ENCODE assay signal across 18 cellular contexts in the genomic region with DNA sequence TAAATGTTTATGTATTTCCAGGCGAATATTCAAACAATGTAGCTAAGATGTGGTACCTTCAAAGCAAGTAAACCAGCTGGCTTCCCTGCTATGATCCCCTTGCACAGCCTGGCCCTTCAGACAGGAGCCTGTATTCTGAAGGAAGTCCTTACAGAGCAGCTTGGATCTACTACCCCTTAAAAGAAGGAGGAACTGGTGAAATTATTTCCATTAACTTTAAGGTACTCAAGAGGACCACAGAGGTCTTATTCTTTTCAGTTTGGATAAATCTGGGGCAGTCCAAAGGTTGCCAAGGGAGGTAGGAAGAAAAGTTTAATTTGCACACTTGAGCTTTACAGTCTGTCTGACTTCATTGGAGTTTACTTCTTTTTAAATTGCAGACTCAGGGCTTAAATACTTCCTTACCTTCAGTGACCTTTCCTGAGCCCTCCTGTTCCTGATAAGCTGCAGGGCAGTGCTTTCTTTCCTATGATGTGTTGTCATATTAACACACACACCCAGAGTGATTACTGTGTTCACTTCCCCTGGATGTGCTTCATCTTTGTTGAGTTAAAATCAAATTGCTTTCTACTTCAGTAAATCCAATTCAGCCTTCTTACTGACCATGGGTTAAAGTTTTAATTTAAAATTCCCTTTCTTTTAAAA.
"Had no signal": no experiment of that assay in that cellular context is flagged by ENCODE, and none has a peak within 500 bp of the region (broad histone marks: within the 10 kb centered on the region; RNA-seq: fewer than 3 reads in every experiment).

No MANE protein-coding gene starts in this region.

- H3K4me1 Mint-ChIP-seq: stimulated activated memory B cell treated with anti-CD40 and anti-IgM and Interleukin-4, amounts not matched to agents 10 μg/mL and 1 μg/mL and 100 μg/mL, for 72 hours had no signal

- H3K4me3 ChIP-seq: adrenal gland, gastrocnemius medialis, lower lobe of right lung, spleen, tibial nerve, vagina had no signal

- H3K27ac ChIP-seq: adrenal gland, epithelial cell of prostate, gastrocnemius medialis, lower lobe of right lung, spleen, tibial nerve, vagina had no signal

- H3K27me3 ChIP-seq: adrenal gland, gastrocnemius medialis, spleen, tibial nerve, vagina had no signal

- H3K36me3 ChIP-seq: adrenal gland, gastrocnemius medialis, lower lobe of right lung, vagina had no signal

- DNase-seq: activated CD4-positive, alpha-beta T cell treated with anti-CD3 and anti-CD28 coated beads, Interleukin-2, amount 50 U/mL, for 1 hour; activated naive CD4-positive, alpha-beta T cell treated with anti-CD3 and anti-CD28 coated beads, Interleukin-2, amount 10 ng/mL, durations not matched to agents 7 days and 5 days; adrenal gland; central memory CD4-positive, alpha-beta T cell; cortex of kidney; effector CD8-positive, alpha-beta T cell; gastrocnemius medialis; kidney glomerular epithelial cell; lower lobe of right lung; naive thymus-derived CD8-positive, alpha-beta T cell; spleen; stimulated activated CD4-positive, alpha-beta T cell treated with anti-CD3 and anti-CD28 coated beads, Interleukin-1b, Interleukin-23, amount 100 ng/mL, for 48 hours had no signal

- ATAC-seq: gastrocnemius medialis; lower lobe of right lung; naive thymus-derived CD8-positive, alpha-beta T cell; sciatic nerve; stimulated activated memory B cell treated with anti-CD40 and anti-IgM and Interleukin-4, amounts not matched to agents 10 μg/mL and 1 μg/mL and 100 μg/mL, for 72 hours had no signal

- H3K4me1 ChIP-seq: adrenal gland, gastrocnemius medialis, lower lobe of right lung, tibial nerve, vagina had no signal

- H3K4me3 Mint-ChIP-seq: activated naive CD4-positive, alpha-beta T cell treated with anti-CD3 and anti-CD28 coated beads, Interleukin-2, amount 10 ng/mL, durations not matched to agents 7 days and 5 days; stimulated activated memory B cell treated with anti-CD40 and anti-IgM and Interleukin-4, amounts not matched to agents 10 μg/mL and 1 μg/mL and 100 μg/mL, for 72 hours had no signal

- H3K27me3 Mint-ChIP-seq: activated naive CD4-positive, alpha-beta T cell treated with anti-CD3 and anti-CD28 coated beads, Interleukin-2, amount 10 ng/mL, durations not matched to agents 7 days and 5 days; naive thymus-derived CD8-positive, alpha-beta T cell; stimulated activated memory B cell treated with anti-CD40 and anti-IgM and Interleukin-4, amounts not matched to agents 10 μg/mL and 1 μg/mL and 100 μg/mL, for 72 hours had no signal

- H3K27ac Mint-ChIP-seq: activated naive CD4-positive, alpha-beta T cell treated with anti-CD3 and anti-CD28 coated beads, Interleukin-2, amount 10 ng/mL, durations not matched to agents 7 days and 5 days; activated T-helper 2 cell treated with anti-CD3 and anti-CD28 coated beads, Interferon-gamma antibody, Interleukin-2, Interleukin-4, amounts not matched to agents 10 μg/mL and 5 μg/mL and 100 μg/mL, durations not matched to agents 14 hours and 24 hours and 36 hours; stimulated activated memory B cell treated with anti-CD40 and anti-IgM and Interleukin-4, amounts not matched to agents 10 μg/mL and 1 μg/mL and 100 μg/mL, for 72 hours had no signal
